ENCODE assay signal across 11 cellular contexts in the genomic region with DNA sequence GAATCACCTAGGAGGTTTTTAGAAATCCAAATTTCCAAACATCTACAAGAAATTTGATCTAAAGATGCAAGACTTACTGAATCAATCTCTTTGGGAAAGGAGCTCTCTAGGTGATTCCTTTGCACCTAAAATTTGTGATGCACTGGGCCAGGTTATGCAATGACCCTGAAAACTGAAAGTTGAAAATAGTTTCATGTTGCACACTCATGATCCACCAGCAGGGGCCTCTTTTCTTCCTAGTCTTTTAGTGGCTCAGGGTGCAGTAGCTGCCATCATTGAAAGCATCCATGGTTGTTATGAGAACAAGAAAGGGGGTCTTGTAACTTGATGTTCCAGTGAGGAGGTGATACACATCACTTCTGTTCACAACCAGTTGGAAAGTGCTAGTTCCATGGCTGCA.
DNase-seq lines count a peak whose midpoint lies in the region; ATAC-seq and TF ChIP-seq lines count a peak whose summit lies in the region.
"Had no signal": no experiment of that assay in that cellular context is flagged by ENCODE, and none has a peak within 500 bp of the region (broad histone marks: within the 10 kb centered on the region; RNA-seq: fewer than 3 reads in every experiment).

No MANE protein-coding gene starts in this region.

- no peak overlapping the region for H2AFZ ChIP-seq in GM23248

- ATAC-seq in HG03196 (IDR thresholded peaks at IDR 0.05; ENCODE audit: unreplicated experiment), result no peak
- ATAC-seq: CD8-positive, alpha-beta T cell; K562; right lobe of liver had no signal

- no peaks in the 10 kb centered on the region for H4K20me1 ChIP-seq in GM23248 (ENCODE audit: insufficient read depth)

- no peaks in the 10 kb centered on the region for H3K9me3 ChIP-seq in GM23248 (ENCODE audit: low read depth)
- H3K9me3 ChIP-seq: right lobe of liver had no signal

- peak; percentile 25 for DNase-seq in ELR (ENCODE audit: low read depth)
- peak; percentile 27 for DNase-seq in GM23248
- DNase-seq in NB4 (ENCODE audit: low read depth), result peak; percentile 2
- no peak for DNase-seq in fibroblast of villous mesenchyme (ENCODE audit: low read depth)
- DNase-seq in SIG-M5 (lab: John Stamatoyannopoulos, UW), result no peak
- DNase-seq in T-helper 9 cell, result no peak
- DNase-seq in NCI-H345 treated with DMSO at 0.1 percent for 48 hours (lab: John Stamatoyannopoulos, UW; ENCODE audit: unreplicated experiment), result no peak
- DNase-seq: CD8-positive, alpha-beta T cell; right lobe of liver had no signal

- no peak overlapping the region for H3K9ac ChIP-seq in GM23248

- in situ Hi-C loops in GM23248 (cut with MboI), result no loop called here

- H3K4me2 ChIP-seq in GM23248 (ENCODE audit: unreplicated experiment), result no peak overlapping the region

- peaks cover 28% of the 10 kb centered on the region for H3K4me1 ChIP-seq in GM23248 (ENCODE audit: insufficient read depth)
- H3K4me1 ChIP-seq: right lobe of liver had no signal

- no peaks in the 10 kb centered on the region for H3K79me2 ChIP-seq in GM23248 (ENCODE audit: insufficient read depth)

- no peak overlapping the region for H3K27ac ChIP-seq in GM23248
- H3K27ac ChIP-seq: right lobe of liver had no signal

- no peaks in the 10 kb centered on the region for H3K27me3 ChIP-seq in GM23248 (replicated peaks; ENCODE audit: insufficient read depth)
- H3K27me3 ChIP-seq: right lobe of liver had no signal

- no peak overlapping the region for H3K4me3 ChIP-seq in GM23248
- H3K4me3 ChIP-seq in NB4 (ENCODE audit: low read depth, low read length), result no peak overlapping the region
- no peak overlapping the region for H3K4me3 ChIP-seq in fibroblast of villous mesenchyme (ENCODE audit: low read depth, low read length)
- H3K4me3 ChIP-seq: K562, right lobe of liver had no signal

- peaks cover 28% of the 10 kb centered on the region; the same call in 1 of the 2 replicates for H3F3A ChIP-seq in GM23248 (ENCODE audit: insufficient read depth)

- TF ChIP-seq CTCF in NB4 (IDR thresholded peaks at IDR 0.05; ENCODE audit: low read depth, low read length) (peak; percentile 34), fibroblast of villous mesenchyme (IDR thresholded peaks at IDR 0.05; ENCODE audit: insufficient read depth, low read depth, low read length) (peak; percentile 57)

- TF ChIP-seq POLR2A in NB4 (IDR thresholded peaks at IDR 0.05; ENCODE audit: extremely low read depth, insufficient read length), result no peak

- no peaks in the 10 kb centered on the region for H3K36me3 ChIP-seq in GM23248 (ENCODE audit: low read depth)
- H3K36me3 ChIP-seq: right lobe of liver had no signal

- H3K9me2 ChIP-seq in GM23248 (ENCODE audit: insufficient read depth), result no peaks in the 10 kb centered on the region

Comparison
In these comparisons a context has a peak if more than half of its experiments do, and no peak if none do; other contexts are left out.
1. DNase-seq: peak in ELR (single experiment), GM23248 (single experiment) and NB4 (single experiment); none in fibroblast of villous mesenchyme (single experiment), SIG-M5 (single experiment), T-helper 9 cell (single experiment) and NCI-H345 treated with DMSO at 0.1 percent for 48 hours (single experiment).